8 cellular contexts compared by ENCODE assay signal in the genomic region with DNA sequence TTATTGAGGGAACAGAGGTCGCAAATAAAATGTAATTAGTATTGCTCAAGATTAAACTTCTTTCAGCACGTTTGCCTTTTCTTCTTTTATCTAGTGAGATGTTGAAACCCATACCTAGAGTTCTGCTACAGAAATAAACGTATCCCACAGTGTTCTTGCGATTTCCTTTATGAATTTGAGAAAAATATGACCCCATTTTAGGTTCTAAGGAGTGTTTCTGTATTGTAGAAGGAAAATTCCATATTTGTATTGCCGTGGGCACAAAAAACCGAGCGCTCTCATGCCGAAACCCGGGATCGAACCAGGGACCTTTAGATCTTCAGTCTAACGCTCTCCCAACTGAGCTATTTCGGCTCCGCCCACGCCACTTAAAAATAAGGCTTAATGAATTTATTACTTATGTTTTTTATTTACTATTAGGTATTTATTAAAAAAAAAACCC. TPM values are rescaled to one million over a fixed set of nuclear protein-coding genes. Genes with fewer than 3 reads are reported as not detected.
DNase-seq lines count a peak whose midpoint lies in the region; ATAC-seq, FAIRE-seq and TF ChIP-seq lines count a peak whose summit lies in the region.

No MANE protein-coding gene starts in this region.

- FAIRE-seq in small intestine (lab: Jason Lieb, UNC), result no peak

- 0 to 1% (median 0%) methylated on average over 14 of the region's 14 CpGs for WGBS in small intestine, 3 donors

- H3K27me3 ChIP-seq in BJ (ENCODE audit: control insufficient read depth, insufficient read depth, low read length) (no peaks in the 10 kb centered on the region), small intestine (ENCODE audit: control insufficient read depth in 2 of 2, insufficient read depth in 2 of 2, low read length in 2 of 2) (no peaks in the 10 kb centered on the region)

- no peaks in the 10 kb centered on the region for H3K36me3 ChIP-seq in BJ (ENCODE audit: control insufficient read depth, insufficient read depth, low read length)
- no peaks in the 10 kb centered on the region for H3K36me3 ChIP-seq in small intestine (ENCODE audit: control insufficient read depth in 2 of 2, insufficient read depth in 2 of 2, low read length in 2 of 2)

- peak overlapping the region; percentile 55 for H3K4me3 ChIP-seq in BJ (ENCODE audit: low read depth, low read length)
- H3K4me3 ChIP-seq in astrocyte of the cerebellum (ENCODE audit: low read depth, low read length), result peak overlapping the region; percentile 60
- peak overlapping the region; percentile 73 for H3K4me3 ChIP-seq in iPS-11a (ENCODE audit: low read depth, low read length)
- peak overlapping the region; percentile 32 to 53 for H3K4me3 ChIP-seq in small intestine (ENCODE audit: low read depth in 1 of 2, low read length in 2 of 2)

- H3K27ac ChIP-seq in small intestine (ENCODE audit: low read depth in 1 of 2, low read length in 1 of 2), result peak overlapping the region; percentile 61 to 72

- CTCF ChIA-PET in BJ (lab: Yijun Ruan, JAX), result interaction anchor here (1.0 to 2.0 kb wide), 4 partner anchors 11 to 145 kb away, joined by 3 to 13 read pairs (median 4); no protein-coding TSS in a partner anchor

- TF ChIP-seq CTCF in BJ (IDR thresholded peaks at IDR 0.05; ENCODE audit: insufficient read depth, low read depth, low read length) (no peak), astrocyte of the cerebellum (IDR thresholded peaks at IDR 0.05; ENCODE audit: low read depth, low read length, missing control alignments) (no peak)

- in situ Hi-C loops in astrocyte of the cerebellum (cut with HindIII; ENCODE audit: low sequenced_read_pairs), result no loop called here

- POLR2A ChIA-PET in BJ (lab: Charles Lee), result no interaction called here

- H3K4me1 ChIP-seq in small intestine (ENCODE audit: control insufficient read depth in 2 of 2, insufficient read depth in 1 of 2, low read depth in 1 of 2, low read length in 1 of 2), result no peaks in the 10 kb centered on the region

- no peaks in the 10 kb centered on the region for H3K9me3 ChIP-seq in small intestine (ENCODE audit: control insufficient read depth, low read depth)

- DNase-seq in BJ (ENCODE audit: low read depth) (no peak), NCI-H128 (lab: John Stamatoyannopoulos, UW; ENCODE audit: unreplicated experiment) (peak; percentile 61), T-helper 22 cell (ENCODE audit: low read depth) (peak; percentile 44), astrocyte of the cerebellum (ENCODE audit: low read depth) (peak; percentile 48), small intestine (peak; percentile 74)

- ATAC-seq in GM21786 (IDR thresholded peaks at IDR 0.05; ENCODE audit: unreplicated experiment) (peak; percentile 29), GM18861 (IDR thresholded peaks at IDR 0.05; ENCODE audit: unreplicated experiment) (no peak)

RNA-seq across cellular contexts. Expression of a gene that starts 23.7 kb away (rescaled TPM):
- 0.74 and 1.0 TPM in 2 replicates for polyA plus RNA-seq in BJ (2011; rRNA removed)
- 0.72 and 1.0 TPM in 2 replicates for polyA minus RNA-seq in BJ (2011; rRNA and poly(A)+ RNA removed)
- 1 to 10 TPM in 1 of 3 donors, under 1 TPM in 2; 0.27 to 1.1 (median 0.61) TPM for polyA plus RNA-seq in small intestine

RNA-seq across cellular contexts. Expression of a gene that starts 57.6 kb away (rescaled TPM):
- 47.3 TPM in 2 replicates for polyA plus RNA-seq in BJ (2011; rRNA removed)
- polyA minus RNA-seq in BJ (2011; rRNA and poly(A)+ RNA removed), result 34.9 and 48.7 TPM in 2 replicates
- 10 to 100 TPM; 30.5 to 42.0 (median 31.3) TPM for polyA plus RNA-seq in small intestine
